ENCODE assay signal across 20 cellular contexts in genomic region chrX:123570011-123570590, GRCh38.
DNase-seq lines count a peak whose midpoint lies in the region; ATAC-seq and TF ChIP-seq lines count a peak whose summit lies in the region.
"Had no signal": no experiment of that assay in that cellular context is flagged by ENCODE, and none has a peak within 500 bp of the region (broad histone marks: within the 10 kb centered on the region; RNA-seq: fewer than 3 reads in every experiment).

No MANE protein-coding gene starts in this region.

- H3K27me3 Mint-ChIP-seq in Caco-2 (ENCODE audit: insufficient read depth, unreplicated experiment), result no peaks in the 10 kb centered on the region
- peaks cover 6% of the 10 kb centered on the region for H3K27me3 Mint-ChIP-seq in CD4-positive, alpha-beta T cell

- DNase-seq in Caco-2 (peak; percentile 47 to 53), PC-3 (peak; percentile 47), left lung (no peak), EL (no peak)
- DNase-seq in CD4-positive, alpha-beta T cell, result no peak
- DNase-seq: ACHN, COR-L47, DMS153, GOT3, NCI-H1436, NCI-H1930, NCI-H2171 treated with DMSO at 0.1 percent for 48 hours, SW 1271, T-helper 2 cell had no signal

- H3K27ac ChIP-seq in BLaER1 treated with 17β-estradiol and CSF1 and Interleukin-3, amounts not matched to agents 10 nM and 100 nM, result no peak overlapping the region
- H3K27ac ChIP-seq in PC-3 (ENCODE audit: low read length), result no peak overlapping the region
- no peak overlapping the region for H3K27ac ChIP-seq in CD4-positive, alpha-beta T cell (ENCODE audit: low read depth, low read length)
- H3K27ac ChIP-seq in left lung, result no peak overlapping the region
- H3K27ac ChIP-seq: KMS-11 had no signal

- H3K27ac Mint-ChIP-seq in Caco-2 (ENCODE audit: unreplicated experiment), result peak overlapping the region; percentile 70
- no peak overlapping the region for H3K27ac Mint-ChIP-seq in CD4-positive, alpha-beta T cell

- H3F3A ChIP-seq in PC-3 (ENCODE audit: low read length, unreplicated experiment), result no peaks in the 10 kb centered on the region

- CTCF ChIA-PET in Caco-2 (lab: Charles Lee), result no interaction called here
- CTCF ChIA-PET in PC-3 (lab: Charles Lee), result no interaction called here
- CTCF ChIA-PET in CD4-positive, alpha-beta T cell (lab: Charles Lee), result no interaction called here

- BruUV-seq in Caco-2 (replicated peaks; lab: Mats Ljungman, UMichigan), result no TSS peak
- BruUV-seq in PC-3 (replicated peaks; lab: Mats Ljungman, UMichigan), result no TSS peak

- H3K36me3 ChIP-seq in BLaER1 treated with 17β-estradiol and CSF1 and Interleukin-3, amounts not matched to agents 10 nM and 100 nM, result no peaks in the 10 kb centered on the region
- H3K36me3 ChIP-seq in Caco-2 (ENCODE audit: control insufficient read depth, insufficient read depth, low read length) (no peaks in the 10 kb centered on the region), PC-3 (ENCODE audit: low read depth, low read length) (no peaks in the 10 kb centered on the region), left lung (no peaks in the 10 kb centered on the region)

- no peak overlapping the region for H3K4me3 Mint-ChIP-seq in Caco-2 (ENCODE audit: unreplicated experiment)
- no peak overlapping the region for H3K4me3 Mint-ChIP-seq in CD4-positive, alpha-beta T cell

- no peaks in the 10 kb centered on the region for H3K79me2 ChIP-seq in PC-3 (ENCODE audit: low read length)

- H2AFZ ChIP-seq in PC-3 (ENCODE audit: low read length), result no peak overlapping the region

- no peaks in the 10 kb centered on the region for H3K9me2 ChIP-seq in PC-3 (replicated peaks; ENCODE audit: low read length)

- peaks cover 36 to 83% (median 68%) of the 10 kb centered on the region in 11 experiments; a peak in 20 of 22 replicates for H3K27me3 ChIP-seq in BLaER1 treated with 17β-estradiol and CSF1 and Interleukin-3, amounts not matched to agents 10 nM and 100 nM
- H3K27me3 ChIP-seq in Caco-2 (replicated peaks; ENCODE audit: control insufficient read depth, insufficient read depth, low read length), result no peaks in the 10 kb centered on the region
- H3K27me3 ChIP-seq in PC-3 (ENCODE audit: low read length), result no peaks in the 10 kb centered on the region
- no peaks in the 10 kb centered on the region for H3K27me3 ChIP-seq in CD4-positive, alpha-beta T cell (ENCODE audit: control insufficient read depth, insufficient read depth, low read length)
- H3K27me3 ChIP-seq in left lung, result no peaks in the 10 kb centered on the region

- peak overlapping the region in 8 of 11 experiments; percentile 12 to 67 (median 50); a peak in 14 of 22 replicates for H3K4me2 ChIP-seq in BLaER1 treated with 17β-estradiol and CSF1 and Interleukin-3, amounts not matched to agents 10 nM and 100 nM
- no peak overlapping the region for H3K4me2 ChIP-seq in PC-3 (ENCODE audit: low read length)
- H3K4me2 ChIP-seq: KMS-11 had no signal

- no peak for TF ChIP-seq CTCF in Caco-2 (IDR thresholded peaks at IDR 0.05; ENCODE audit: insufficient read depth in 1 of 2, low read depth in 1 of 2, low read length in 1 of 2, severe bottlenecking in 1 of 2, unreplicated experiment in 1 of 2)
- TF ChIP-seq CTCF in PC-3 (conservative IDR thresholded peaks at IDR 0.05; ENCODE audit: low read depth, low read length), result no peak
- no peak for TF ChIP-seq CTCF in CD4-positive, alpha-beta T cell (IDR thresholded peaks at IDR 0.05)
- TF ChIP-seq CTCF in left lung (IDR thresholded peaks at IDR 0.05), result no peak

- H4K20me1 ChIP-seq in BLaER1 treated with 17β-estradiol and CSF1 and Interleukin-3, amounts not matched to agents 10 nM and 100 nM, result no peaks in the 10 kb centered on the region
- H4K20me1 ChIP-seq in PC-3 (ENCODE audit: low read length), result no peaks in the 10 kb centered on the region

- ATAC-seq in PC-3 (no peak), esophagus mucosa (peak; percentile 79), HG03025 (IDR thresholded peaks at IDR 0.05; ENCODE audit: low FRiP score, unreplicated experiment) (no peak), left lung (no peak)
- no peak for ATAC-seq in CD4-positive, alpha-beta T cell (ENCODE audit: poor library complexity)
- ATAC-seq: GM12878, Panc1 had no signal

- POLR2A ChIA-PET in Caco-2 (lab: Charles Lee), result no interaction called here
- POLR2A ChIA-PET in PC-3 (lab: Charles Lee; ENCODE audit: unreplicated experiment), result no interaction called here
- POLR2A ChIA-PET in CD4-positive, alpha-beta T cell (lab: Charles Lee), result no interaction called here

- H3K4me3 ChIP-seq in BLaER1 treated with 17β-estradiol and CSF1 and Interleukin-3, amounts not matched to agents 10 nM and 100 nM, result no peak overlapping the region
- H3K4me3 ChIP-seq in Caco-2 (ENCODE audit: low read depth, low read length), result no peak overlapping the region
- no peak overlapping the region for H3K4me3 ChIP-seq in PC-3 (ENCODE audit: low read length)
- H3K4me3 ChIP-seq in left lung, result no peak overlapping the region
- H3K4me3 ChIP-seq: GM12878 had no signal

- peaks cover 18% of the 10 kb centered on the region for H3K4me1 Mint-ChIP-seq in Caco-2 (ENCODE audit: low read depth, unreplicated experiment)
- no peaks in the 10 kb centered on the region for H3K4me1 Mint-ChIP-seq in CD4-positive, alpha-beta T cell (ENCODE audit: low read depth)

- no peak overlapping the region for H3K9ac ChIP-seq in BLaER1 treated with 17β-estradiol and CSF1 and Interleukin-3, amounts not matched to agents 10 nM and 100 nM
- no peak overlapping the region for H3K9ac ChIP-seq in PC-3 (ENCODE audit: low read length)
- H3K9ac ChIP-seq: KMS-11 had no signal

- H3K4me1 ChIP-seq in BLaER1 treated with 17β-estradiol and CSF1 and Interleukin-3, amounts not matched to agents 10 nM and 100 nM, result peaks cover 0 to 15% (median 11%) of the 10 kb centered on the region in 10 experiments; a peak in 14 of 20 replicates
- H3K4me1 ChIP-seq in Caco-2 (no peaks in the 10 kb centered on the region), PC-3 (ENCODE audit: insufficient read depth, low read length) (no peaks in the 10 kb centered on the region), left lung (no peaks in the 10 kb centered on the region)

- H3K36me3 Mint-ChIP-seq in Caco-2 (ENCODE audit: insufficient read depth, unreplicated experiment), result peaks cover 3% of the 10 kb centered on the region
- H3K36me3 Mint-ChIP-seq in CD4-positive, alpha-beta T cell (ENCODE audit: low read depth), result peaks cover 5% of the 10 kb centered on the region

- no peaks in the 10 kb centered on the region for H3K9me3 Mint-ChIP-seq in Caco-2 (ENCODE audit: unreplicated experiment)
- no peaks in the 10 kb centered on the region for H3K9me3 Mint-ChIP-seq in CD4-positive, alpha-beta T cell

- H3K9me3 ChIP-seq in BLaER1 treated with 17β-estradiol and CSF1 and Interleukin-3, amounts not matched to agents 10 nM and 100 nM (replicated peaks in 1 of 11), result peaks cover 17 to 34% (median 25%) of the 10 kb centered on the region in 11 experiments
- H3K9me3 ChIP-seq in Caco-2 (no peaks in the 10 kb centered on the region), PC-3 (ENCODE audit: low read length) (no peaks in the 10 kb centered on the region), left lung (no peaks in the 10 kb centered on the region)
- H3K9me3 ChIP-seq in CD4-positive, alpha-beta T cell (ENCODE audit: control insufficient read depth, low read length), result no peaks in the 10 kb centered on the region

- intact Hi-C loops in Caco-2 (cut with micrococcal nuclease; ENCODE audit: unreplicated experiment), result no loop called here
- intact Hi-C loops in PC-3 (cut with micrococcal nuclease), result no loop called here
- intact Hi-C loops in CD4-positive, alpha-beta T cell (cut with DNase I, micrococcal nuclease), result no loop called here
- intact Hi-C loops in left lung (cut with DNase I), result no loop called here

Comparison
In these comparisons a context has a peak if more than half of its experiments do, and no peak if none do; other contexts are left out.
1. DNase-seq: peak in Caco-2 (2 of 2) and PC-3 (single experiment); none in CD4-positive, alpha-beta T cell (0 of 10), left lung (0 of 2) and EL (single experiment).